In genomic region chr12:4164591-4165558, GRCh38 we compare ENCODE assay signal across 9 cellular contexts.
DNase-seq lines count a peak whose midpoint lies in the region; ATAC-seq, FAIRE-seq and TF ChIP-seq lines count a peak whose summit lies in the region.
"Had no signal": no experiment of that assay in that cellular context is flagged by ENCODE, and none has a peak within 500 bp of the region (broad histone marks: within the 10 kb centered on the region; RNA-seq: fewer than 3 reads in every experiment).

No MANE protein-coding gene starts in this region.

- DNase-seq in BJ (ENCODE audit: low read depth) (no peak), SK-N-SH (no peak), astrocyte of the cerebellum (ENCODE audit: low read depth) (no peak), small intestine (peak; percentile 55), NCI-H524 treated with DMSO at 0.1 percent for 48 hours (lab: John Stamatoyannopoulos, UW) (no peak), NCI-H187 (lab: John Stamatoyannopoulos, UW) (no peak)

- in situ Hi-C loops in astrocyte of the cerebellum (cut with HindIII; ENCODE audit: low sequenced_read_pairs), result no loop called here

- H3K9me2 ChIP-seq in SK-N-SH, result no peaks in the 10 kb centered on the region

- H3K4me2 ChIP-seq in SK-N-SH, result peak overlapping the region; percentile 66

- H3K4me3 ChIP-seq in BJ (ENCODE audit: low read depth, low read length) (peak overlapping the region; percentile 47), SK-N-SH (ENCODE audit: low read depth in 2 of 2, low read length in 1 of 2) (peak overlapping the region in 1 of 2 experiments; percentile 43; a peak in 3 of 4 replicates), astrocyte of the cerebellum (ENCODE audit: low read depth, low read length) (peak overlapping the region; percentile 34), iPS-18a (ENCODE audit: low read length) (peak overlapping the region; percentile 49), small intestine (ENCODE audit: low read depth in 1 of 2, low read length in 2 of 2) (peak overlapping the region; percentile 36 to 44)

- TF ChIP-seq CTCF in BJ (IDR thresholded peaks at IDR 0.05; ENCODE audit: insufficient read depth, low read depth, low read length) (no peak), SK-N-SH (IDR thresholded peaks at IDR 0.05) (no peak), astrocyte of the cerebellum (IDR thresholded peaks at IDR 0.05; ENCODE audit: low read depth, low read length, missing control alignments) (no peak)

- no peaks in the 10 kb centered on the region for H4K20me1 ChIP-seq in SK-N-SH (ENCODE audit: insufficient read depth)

- H3F3A ChIP-seq in SK-N-SH (replicated peaks; ENCODE audit: insufficient read depth), result no peaks in the 10 kb centered on the region

- no peak for TF ChIP-seq RAD21 in SK-N-SH (IDR thresholded peaks at IDR 0.05; ENCODE audit: low read length)

- H3K79me2 ChIP-seq in SK-N-SH (ENCODE audit: insufficient read depth), result no peaks in the 10 kb centered on the region

- peak; percentile 66 for ATAC-seq in GM21526 (IDR thresholded peaks at IDR 0.05; ENCODE audit: low FRiP score, unreplicated experiment)
- ATAC-seq: HCT116 had no signal

- H3K4me1 ChIP-seq in SK-N-SH (ENCODE audit: control insufficient read depth in 1 of 2, insufficient read depth in 2 of 2, low read depth in 1 of 2, low read length in 1 of 2) (no peaks in the 10 kb centered on the region), iPS-18a (ENCODE audit: control insufficient read depth, low read depth, low read length) (peaks cover 14% of the 10 kb centered on the region), small intestine (ENCODE audit: control insufficient read depth in 2 of 2, insufficient read depth in 1 of 2, low read depth in 1 of 2, low read length in 1 of 2) (no peaks in the 10 kb centered on the region)

- 7% methylated on average over 40 of the region's 61 CpGs for WGBS in SK-N-SH (ENCODE audit: low lambda C conversion rate)
- WGBS in small intestine, 3 donors, result 11 to 14% (median 13%) methylated on average over 60 to 61 of the region's 61 CpGs

- H3K9ac ChIP-seq in SK-N-SH, result no peak overlapping the region
- H3K9ac ChIP-seq in iPS-18a (ENCODE audit: low read length), result peak overlapping the region; percentile 61

- H2AFZ ChIP-seq in SK-N-SH (ENCODE audit: low read depth), result peak overlapping the region; percentile 72; the same call in 1 of the 2 replicates

- H3K36me3 ChIP-seq in BJ (ENCODE audit: control insufficient read depth, insufficient read depth, low read length) (no peaks in the 10 kb centered on the region), SK-N-SH (replicated peaks in 1 of 2; ENCODE audit: control insufficient read depth in 1 of 2, insufficient read depth in 2 of 2, low read length in 1 of 2) (no peaks in the 10 kb centered on the region), iPS-18a (ENCODE audit: control insufficient read depth, low read depth, low read length) (no peaks in the 10 kb centered on the region), small intestine (ENCODE audit: control insufficient read depth in 2 of 2, insufficient read depth in 2 of 2, low read length in 2 of 2) (no peaks in the 10 kb centered on the region)

- H3K9me3 ChIP-seq in SK-N-SH, result no peaks in the 10 kb centered on the region
- no peaks in the 10 kb centered on the region for H3K9me3 ChIP-seq in iPS-18a (ENCODE audit: control insufficient read depth, low read depth, low read length)
- no peaks in the 10 kb centered on the region for H3K9me3 ChIP-seq in small intestine (ENCODE audit: control insufficient read depth, low read depth)

- TF ChIP-seq EP300 in SK-N-SH (IDR thresholded peaks at IDR 0.05; ENCODE audit: borderline replicate concordance in 1 of 2, low read depth in 1 of 2, low read length in 1 of 2), result no peak

- H3K27ac ChIP-seq in SK-N-SH (ENCODE audit: low read depth in 2 of 2, low read length in 1 of 2) (no peak overlapping the region), iPS-18a (ENCODE audit: low read length) (no peak overlapping the region), small intestine (ENCODE audit: low read depth in 1 of 2, low read length in 1 of 2) (peak overlapping the region in 1 of 2 donors; percentile 86)

- H3K27me3 ChIP-seq in BJ (ENCODE audit: control insufficient read depth, insufficient read depth, low read length) (no peaks in the 10 kb centered on the region), SK-N-SH (ENCODE audit: insufficient read depth) (no peaks in the 10 kb centered on the region; the same call in 1 of the 2 replicates), iPS-18a (ENCODE audit: control insufficient read depth, insufficient read depth, low read length) (peaks cover 9% of the 10 kb centered on the region), small intestine (ENCODE audit: control insufficient read depth in 2 of 2, insufficient read depth in 2 of 2, low read length in 2 of 2) (no peaks in the 10 kb centered on the region)

- POLR2A ChIA-PET in BJ (lab: Charles Lee), result interaction anchor here (0.6 kb wide), 3 partner anchors 163 to 1369 kb away, joined by 3 to 6 read pairs (median 3); no protein-coding TSS in a partner anchor
- POLR2A ChIA-PET in SK-N-SH (lab: Yijun Ruan, JAX), result no interaction called here

- FAIRE-seq in small intestine (lab: Jason Lieb, UNC), result no peak

- CTCF ChIA-PET in BJ (lab: Yijun Ruan, JAX) (interaction anchor here (0.9 kb wide), 1 partner anchor 54 kb away, joined by 3 read pairs; no protein-coding TSS in a partner anchor), SK-N-SH (lab: Yijun Ruan, JAX) (interaction anchor here (1.0 kb wide), 1 partner anchor 10 kb away, joined by 3 read pairs; no protein-coding TSS in a partner anchor)

TF ChIP-seq in SK-N-SH, 30 proteins besides CTCF, POLR2A, EP300 and RAD21:
- TF ChIP-seq, protein P1, sequence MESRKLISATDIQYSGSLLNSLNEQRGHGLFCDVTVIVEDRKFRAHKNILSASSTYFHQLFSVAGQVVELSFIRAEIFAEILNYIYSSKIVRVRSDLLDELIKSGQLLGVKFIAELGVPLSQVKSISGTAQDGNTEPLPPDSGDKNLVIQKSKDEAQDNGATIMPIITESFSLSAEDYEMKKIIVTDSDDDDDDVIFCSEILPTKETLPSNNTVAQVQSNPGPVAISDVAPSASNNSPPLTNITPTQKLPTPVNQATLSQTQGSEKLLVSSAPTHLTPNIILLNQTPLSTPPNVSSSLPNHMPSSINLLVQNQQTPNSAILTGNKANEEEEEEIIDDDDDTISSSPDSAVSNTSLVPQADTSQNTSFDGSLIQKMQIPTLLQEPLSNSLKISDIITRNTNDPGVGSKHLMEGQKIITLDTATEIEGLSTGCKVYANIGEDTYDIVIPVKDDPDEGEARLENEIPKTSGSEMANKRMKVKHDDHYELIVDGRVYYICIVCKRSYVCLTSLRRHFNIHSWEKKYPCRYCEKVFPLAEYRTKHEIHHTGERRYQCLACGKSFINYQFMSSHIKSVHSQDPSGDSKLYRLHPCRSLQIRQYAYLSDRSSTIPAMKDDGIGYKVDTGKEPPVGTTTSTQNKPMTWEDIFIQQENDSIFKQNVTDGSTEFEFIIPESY (IDR thresholded peaks at IDR 0.05; ENCODE audit: borderline replicate concordance, low read depth), result no peak
- 0 out of 2 replicates have a peak, but pooled peaks have one; percentile 45 for TF ChIP-seq MAX (IDR thresholded peaks at IDR 0.05; ENCODE audit: low read depth)
